Comparison of ENCODE assay signal across 27 cellular contexts in the genomic region with DNA sequence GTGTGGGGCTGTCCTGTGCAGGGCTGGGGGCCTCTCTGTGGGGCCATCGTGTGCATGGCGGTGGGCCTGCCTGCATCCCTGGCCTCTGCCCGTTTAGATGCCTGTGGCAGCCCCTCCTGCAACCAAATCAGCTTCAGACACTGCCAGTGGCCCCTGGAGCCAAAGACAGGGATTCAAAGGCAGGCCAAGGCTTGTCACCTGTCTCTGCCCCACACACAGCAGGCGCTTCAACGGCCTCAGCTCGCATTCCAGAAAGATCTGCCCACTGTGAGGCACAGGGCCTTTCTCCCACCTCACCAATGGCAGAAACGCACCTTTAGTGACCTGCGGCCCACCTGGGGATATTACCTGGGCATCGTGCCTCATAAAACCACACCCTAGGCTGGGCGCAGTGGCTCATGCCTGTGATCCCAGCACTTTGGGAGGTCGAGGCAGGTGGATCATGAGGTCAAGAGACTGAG. TPM values are rescaled to one million over a fixed set of nuclear protein-coding genes. Genes with fewer than 3 reads are reported as not detected.
A peak's percentile ranks its signal among the peaks of the same experiment; 100 is the strongest.
DNase-seq lines count a peak whose midpoint lies in the region; ATAC-seq and TF ChIP-seq lines count a peak whose summit lies in the region.
"Had no signal": no experiment of that assay in that cellular context is flagged by ENCODE, and none has a peak within 500 bp of the region (broad histone marks: within the 10 kb centered on the region; RNA-seq: fewer than 3 reads in every experiment).

No MANE protein-coding gene starts in this region.

- no peak for DNase-seq in activated T-cell treated with anti-CD3 and anti-CD28 coated beads, Interleukin-2, amount 50 U/mL, for 4 hours
- DNase-seq in activated T-cell treated with anti-CD3 and anti-CD28 coated beads, Interleukin-2, amount 50 U/mL, for 1 hour: no peak
- no peak for DNase-seq in central memory CD8-positive, alpha-beta T cell (ENCODE audit: low spot score in 2 of 2)
- DNase-seq in nephron progenitor cell: no peak
- DNase-seq in upper lobe of right lung: peak; percentile 57
- DNase-seq in suprapubic skin (ENCODE audit: low spot score in 2 of 2): no peak
- no peak for DNase-seq in substantia nigra (lab: John Stamatoyannopoulos, UW)
- no peak for DNase-seq in stimulated activated CD4-positive, alpha-beta T cell treated with anti-CD3 and anti-CD28 coated beads, Interleukin-2, amount 100 ng/mL, for 48 hours
- DNase-seq: activated CD4-positive, CD25-positive, alpha-beta regulatory T cell; activated T-cell treated with anti-CD3 and anti-CD28 coated beads for 4 hours; AML-193; amniotic stem cell; brain microvascular endothelial cell; GM23248; left ventricle myocardium inferior; NCI-H1048; NCI-H187; NCI-H524 treated with DMSO at 0.1 percent for 48 hours; SIG-M5; stimulated activated naive CD4-positive, alpha-beta T cell treated with Interleukin-2 at 50 U/mL for 16 hours had no signal

- H3K27ac ChIP-seq in upper lobe of right lung: no peak overlapping the region
- no peak overlapping the region for H3K27ac ChIP-seq in suprapubic skin
- no peak overlapping the region for H3K27ac ChIP-seq in substantia nigra (ENCODE audit: low read depth, low read length, poor library complexity, severe bottlenecking)
- H3K27ac ChIP-seq: brain microvascular endothelial cell, GM23248, left ventricle myocardium inferior, right lobe of liver had no signal

- TF ChIP-seq EP300 in suprapubic skin (IDR thresholded peaks at IDR 0.05): no peak

- H3K36me3 Mint-ChIP-seq in activated T-cell treated with anti-CD3 and anti-CD28 coated beads, Interleukin-2, amount 50 U/mL, for 4 hours (ENCODE audit: insufficient read depth): no peaks in the 10 kb centered on the region
- no peaks in the 10 kb centered on the region for H3K36me3 Mint-ChIP-seq in central memory CD8-positive, alpha-beta T cell (ENCODE audit: insufficient read depth)
- H3K36me3 Mint-ChIP-seq in nephron progenitor cell (ENCODE audit: low read depth): no peaks in the 10 kb centered on the region
- H3K36me3 Mint-ChIP-seq: CD8-positive, alpha-beta memory T cell; IgD-negative memory B cell had no signal

- no peak for TF ChIP-seq CTCF in nephron progenitor cell (IDR thresholded peaks at IDR 0.05)
- TF ChIP-seq CTCF in upper lobe of right lung (IDR thresholded peaks at IDR 0.05): no peak
- no peak for TF ChIP-seq CTCF in suprapubic skin (IDR thresholded peaks at IDR 0.05)

- H3K9me3 ChIP-seq in upper lobe of right lung (no peaks in the 10 kb centered on the region), suprapubic skin (no peaks in the 10 kb centered on the region)
- H3K9me3 ChIP-seq: A549, left ventricle myocardium inferior, right lobe of liver had no signal

- H3K9me3 Mint-ChIP-seq in activated T-cell treated with anti-CD3 and anti-CD28 coated beads, Interleukin-2, amount 50 U/mL, for 4 hours: no peaks in the 10 kb centered on the region
- no peaks in the 10 kb centered on the region for H3K9me3 Mint-ChIP-seq in central memory CD8-positive, alpha-beta T cell
- H3K9me3 Mint-ChIP-seq in nephron progenitor cell: no peaks in the 10 kb centered on the region
- H3K9me3 Mint-ChIP-seq: activated naive CD4-positive, alpha-beta T cell treated with anti-CD3 and anti-CD28 coated beads for 36 hours; CD8-positive, alpha-beta memory T cell; IgD-negative memory B cell; nephron had no signal

- WGBS in suprapubic skin: 68% methylated on average over 5 of the region's 11 CpGs

- TF ChIP-seq POLR2A in suprapubic skin (IDR thresholded peaks at IDR 0.05): no peak

- ATAC-seq in activated T-cell treated with anti-CD3 and anti-CD28 coated beads, Interleukin-2, amount 50 U/mL, for 4 hours: no peak
- no peak for ATAC-seq in central memory CD8-positive, alpha-beta T cell (replicated peaks; ENCODE audit: extremely low read depth, poor library complexity, severe bottlenecking)
- ATAC-seq in upper lobe of right lung: no peak
- ATAC-seq: Panc1 had no signal

- H3K27me3 ChIP-seq in upper lobe of right lung (no peaks in the 10 kb centered on the region), suprapubic skin (peaks cover 17% of the 10 kb centered on the region)
- H3K27me3 ChIP-seq: brain microvascular endothelial cell, right lobe of liver had no signal

- H3K27ac Mint-ChIP-seq in central memory CD8-positive, alpha-beta T cell (ENCODE audit: low read depth): no peak overlapping the region
- no peak overlapping the region for H3K27ac Mint-ChIP-seq in nephron progenitor cell
- H3K27ac Mint-ChIP-seq: activated naive CD4-positive, alpha-beta T cell treated with anti-CD3 and anti-CD28 coated beads for 36 hours; CD8-positive, alpha-beta memory T cell; IgD-negative memory B cell; nephron had no signal

- peak overlapping the region; percentile 33 for H3K4me3 Mint-ChIP-seq in activated T-cell treated with anti-CD3 and anti-CD28 coated beads, Interleukin-2, amount 50 U/mL, for 4 hours
- peak overlapping the region; percentile 53 for H3K4me3 Mint-ChIP-seq in central memory CD8-positive, alpha-beta T cell
- peak overlapping the region; percentile 34 for H3K4me3 Mint-ChIP-seq in nephron progenitor cell
- H3K4me3 Mint-ChIP-seq: activated naive CD4-positive, alpha-beta T cell treated with anti-CD3 and anti-CD28 coated beads for 36 hours; nephron had no signal

- H3K4me3 ChIP-seq in upper lobe of right lung (no peak overlapping the region), suprapubic skin (no peak overlapping the region)

- no peaks in the 10 kb centered on the region for H3K27me3 Mint-ChIP-seq in activated T-cell treated with anti-CD3 and anti-CD28 coated beads, Interleukin-2, amount 50 U/mL, for 4 hours (ENCODE audit: low read depth)
- H3K27me3 Mint-ChIP-seq in central memory CD8-positive, alpha-beta T cell: no peaks in the 10 kb centered on the region
- peaks cover 19% of the 10 kb centered on the region for H3K27me3 Mint-ChIP-seq in nephron progenitor cell (ENCODE audit: low read depth, poor library complexity)

- H3K4me1 ChIP-seq in upper lobe of right lung (no peaks in the 10 kb centered on the region), suprapubic skin (peaks cover 11% of the 10 kb centered on the region)
- H3K4me1 ChIP-seq: A549 had no signal

- H3K36me3 ChIP-seq in upper lobe of right lung (no peaks in the 10 kb centered on the region), suprapubic skin (no peaks in the 10 kb centered on the region)
- H3K36me3 ChIP-seq: brain microvascular endothelial cell, left ventricle myocardium inferior, right lobe of liver had no signal

- intact Hi-C loops in upper lobe of right lung (cut with DNase I): loop anchor here (10.0 kb wide), 2 partner anchors 159 to 419 kb away; no protein-coding TSS in a partner anchor

- H3K4me1 Mint-ChIP-seq in activated T-cell treated with anti-CD3 and anti-CD28 coated beads, Interleukin-2, amount 50 U/mL, for 4 hours (ENCODE audit: low read depth): peaks cover 11% of the 10 kb centered on the region
- H3K4me1 Mint-ChIP-seq in central memory CD8-positive, alpha-beta T cell: peaks cover 10% of the 10 kb centered on the region
- H3K4me1 Mint-ChIP-seq in nephron progenitor cell: peaks cover 9% of the 10 kb centered on the region

RNA-seq across cellular contexts. Expression of a gene that starts 46.0 kb away (rescaled TPM):
- total RNA-seq in activated T-cell treated with anti-CD3 and anti-CD28 coated beads, Interleukin-2, amount 50 U/mL, for 4 hours: 10 to 100 TPM; 46.9 to 58.1 (median 47.9) TPM
- total RNA-seq in upper lobe of right lung: 90.7 TPM
- total RNA-seq in suprapubic skin: 100 to 1,000 TPM in 2 of 4 donors, 10 to 100 TPM in 2; 32.0 to 130 (median 95.3) TPM
